Comparison of ENCODE assay signal across 13 cellular contexts in the genomic region with DNA sequence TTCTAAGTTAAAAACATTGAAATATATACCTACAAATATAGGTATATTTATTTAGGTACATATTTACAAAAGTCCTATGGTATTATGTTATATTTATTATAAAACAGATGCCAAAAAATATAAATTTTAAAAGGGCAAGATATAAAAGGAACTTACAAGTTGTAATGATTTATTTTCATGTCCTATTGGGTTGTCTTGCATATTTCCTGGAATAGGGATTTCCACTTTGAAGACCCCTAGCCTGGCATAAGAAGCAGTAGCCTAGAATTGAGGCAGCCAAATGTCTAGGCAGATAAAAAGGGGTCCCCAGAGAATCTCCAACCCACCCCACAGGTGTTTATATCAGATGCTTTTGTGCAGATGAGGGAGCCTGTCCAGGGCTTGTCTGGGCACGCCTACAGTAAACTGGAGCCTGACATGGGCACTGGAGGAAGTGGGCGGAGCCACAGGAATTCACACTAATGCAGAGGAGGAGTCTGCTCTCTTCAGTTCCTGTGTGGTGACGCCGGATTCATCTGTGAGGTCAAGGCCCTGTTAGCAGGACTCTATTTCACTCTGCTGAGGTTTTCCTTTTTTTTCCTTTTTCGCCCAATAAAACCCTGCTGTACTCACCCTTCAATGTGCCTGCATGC.
DNase-seq lines count a peak whose midpoint lies in the region; ATAC-seq, FAIRE-seq and TF ChIP-seq lines count a peak whose summit lies in the region.
"Had no signal": no experiment of that assay in that cellular context is flagged by ENCODE, and none has a peak within 500 bp of the region (broad histone marks: within the 10 kb centered on the region; RNA-seq: fewer than 3 reads in every experiment).

No MANE protein-coding gene starts in this region.

- H3K9me3 Mint-ChIP-seq in glutamatergic neuron (ENCODE audit: unreplicated experiment), result peaks cover 3% of the 10 kb centered on the region
- peaks cover 26% of the 10 kb centered on the region for H3K9me3 Mint-ChIP-seq in T-helper 2 cell treated with Interferon-gamma antibody and Interleukin-4, amounts not matched to agents 5 μg/mL and 100 μg/mL, for 36 hours

- H3K27ac Mint-ChIP-seq in glutamatergic neuron (ENCODE audit: unreplicated experiment), result peak overlapping the region; percentile 70
- no peak overlapping the region for H3K27ac Mint-ChIP-seq in T-helper 2 cell treated with Interferon-gamma antibody and Interleukin-4, amounts not matched to agents 5 μg/mL and 100 μg/mL, for 36 hours
- H3K27ac Mint-ChIP-seq: activated T-helper 17 cell treated with anti-CD3 and anti-CD28 coated beads, Interleukin-2, amount 50 U/mL, for 72 hours; natural killer cell treated with Interleukin-12 subunit alpha and Interleukin-12 subunit beta and Interleukin-15 and Interleukin-18, amount 100 ng/mL, for 72 hours had no signal

- DNase-seq in EH (ENCODE audit: low read depth) (peak; percentile 12), RCC 7860 (ENCODE audit: low spot score) (peak; percentile 9), glutamatergic neuron (no peak), GM13977 (ENCODE audit: low spot score) (no peak), Kasumi-1 (lab: John Stamatoyannopoulos, UW) (no peak)
- no peak for DNase-seq in T-helper 2 cell treated with Interferon-gamma antibody and Interleukin-4, amounts not matched to agents 5 μg/mL and 100 μg/mL, for 36 hours (ENCODE audit: low spot score)
- DNase-seq: central memory CD4-positive, alpha-beta T cell; GOT3; kidney had no signal

- H3K27me3 Mint-ChIP-seq in glutamatergic neuron (ENCODE audit: unreplicated experiment), result no peaks in the 10 kb centered on the region
- no peaks in the 10 kb centered on the region for H3K27me3 Mint-ChIP-seq in T-helper 2 cell treated with Interferon-gamma antibody and Interleukin-4, amounts not matched to agents 5 μg/mL and 100 μg/mL, for 36 hours (ENCODE audit: low read depth)
- H3K27me3 Mint-ChIP-seq: activated T-helper 17 cell treated with anti-CD3 and anti-CD28 coated beads, Interleukin-2, amount 50 U/mL, for 72 hours; natural killer cell treated with Interleukin-12 subunit alpha and Interleukin-12 subunit beta and Interleukin-15 and Interleukin-18, amount 100 ng/mL, for 72 hours had no signal

- H3K36me3 Mint-ChIP-seq in glutamatergic neuron (ENCODE audit: unreplicated experiment), result no peaks in the 10 kb centered on the region
- H3K36me3 Mint-ChIP-seq in T-helper 2 cell treated with Interferon-gamma antibody and Interleukin-4, amounts not matched to agents 5 μg/mL and 100 μg/mL, for 36 hours (ENCODE audit: low read depth), result no peaks in the 10 kb centered on the region

- peak; percentile 40 for ATAC-seq in HG02798 (IDR thresholded peaks at IDR 0.05; ENCODE audit: poor library complexity, unreplicated experiment)
- ATAC-seq in GM21723 (IDR thresholded peaks at IDR 0.05; ENCODE audit: unreplicated experiment), result no peak
- ATAC-seq: activated T-helper 17 cell treated with anti-CD3 and anti-CD28 coated beads, Interleukin-2, amount 50 U/mL, for 72 hours; natural killer cell treated with Interleukin-12 subunit alpha and Interleukin-12 subunit beta and Interleukin-15 and Interleukin-18, amount 100 ng/mL, for 72 hours had no signal

- H3K4me3 Mint-ChIP-seq in glutamatergic neuron (ENCODE audit: unreplicated experiment), result no peak overlapping the region
- H3K4me3 Mint-ChIP-seq in T-helper 2 cell treated with Interferon-gamma antibody and Interleukin-4, amounts not matched to agents 5 μg/mL and 100 μg/mL, for 36 hours, result no peak overlapping the region
- H3K4me3 Mint-ChIP-seq: activated T-helper 17 cell treated with anti-CD3 and anti-CD28 coated beads, Interleukin-2, amount 50 U/mL, for 72 hours; natural killer cell treated with Interleukin-12 subunit alpha and Interleukin-12 subunit beta and Interleukin-15 and Interleukin-18, amount 100 ng/mL, for 72 hours had no signal

- in situ Hi-C loops in GM13977 (cut with MboI; ENCODE audit: low pct_unique_long_range_greater_than_20kb, low sequenced_read_pairs, unreplicated experiment), result no loop called here

- peaks cover 20% of the 10 kb centered on the region for H3K4me1 Mint-ChIP-seq in glutamatergic neuron (ENCODE audit: low read depth, unreplicated experiment)
- no peaks in the 10 kb centered on the region for H3K4me1 Mint-ChIP-seq in T-helper 2 cell treated with Interferon-gamma antibody and Interleukin-4, amounts not matched to agents 5 μg/mL and 100 μg/mL, for 36 hours (ENCODE audit: low read depth)
- H3K4me1 Mint-ChIP-seq: activated T-helper 17 cell treated with anti-CD3 and anti-CD28 coated beads, Interleukin-2, amount 50 U/mL, for 72 hours had no signal

- no peak for TF ChIP-seq CTCF in glutamatergic neuron (IDR thresholded peaks at IDR 0.05; ENCODE audit: partially characterized antibody, unreplicated experiment)
- TF ChIP-seq CTCF in GM13977 (IDR thresholded peaks at IDR 0.05; ENCODE audit: extremely low read depth, insufficient read depth, missing control alignments), result no peak

- no peak for FAIRE-seq in RCC 7860 (lab: Jason Lieb, UNC)
- FAIRE-seq: kidney had no signal

Comparison
In these comparisons a context has a peak if more than half of its experiments do, and no peak if none do; other contexts are left out.
1. DNase-seq: peak in EH (single experiment) and RCC 7860 (single experiment); none in glutamatergic neuron (single experiment), GM13977 (single experiment), T-helper 2 cell treated with Interferon-gamma antibody and Interleukin-4, amounts not matched to agents 5 μg/mL and 100 μg/mL, for 36 hours (single experiment) and Kasumi-1 (0 of 2).